In the genomic region with DNA sequence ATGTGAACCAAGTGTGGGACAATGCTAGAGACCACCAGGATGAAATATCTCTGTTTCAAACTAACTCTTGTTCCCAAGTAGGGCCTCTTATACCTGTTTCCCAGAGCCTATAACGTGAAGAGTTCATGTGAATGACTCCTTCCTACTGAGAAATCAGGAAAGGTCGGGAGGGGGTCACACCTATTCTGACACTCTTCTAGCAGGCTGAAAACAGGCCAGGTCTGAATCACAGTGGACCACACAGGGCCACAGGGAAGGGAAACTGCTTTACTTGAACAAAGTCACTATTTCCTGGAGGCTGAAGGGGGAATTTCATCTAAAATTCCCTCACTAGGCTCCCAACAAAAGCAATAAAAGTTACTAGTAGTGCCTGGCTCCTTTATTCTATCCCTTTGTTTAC, we compare ENCODE assay signal across 24 cellular contexts.
"Had no signal": no experiment of that assay in that cellular context is flagged by ENCODE, and none has a peak within 500 bp of the region (broad histone marks: within the 10 kb centered on the region; RNA-seq: fewer than 3 reads in every experiment).

No MANE protein-coding gene starts in this region.

- H3K9me3 ChIP-seq: adrenal gland, MG63 had no signal

- H3K4me3 ChIP-seq: adrenal gland, MG63 had no signal

- H3K4me3 Mint-ChIP-seq: activated CD4-positive, alpha-beta memory T cell treated with anti-CD3 and anti-CD28 coated beads for 36 hours; activated CD4-positive, alpha-beta T cell treated with anti-CD3 and anti-CD28 coated beads, Interleukin-2, amount 10 ng/mL, durations not matched to agents 7 days and 5 days; activated naive CD8-positive, alpha-beta T cell treated with anti-CD3 and anti-CD28 coated beads, Interleukin-2, amount 10 ng/mL, durations not matched to agents 7 days and 5 days; activated T-helper 17 cell treated with anti-CD3 and anti-CD28 coated beads, Interleukin-2, amount 50 U/mL, for 72 hours; T-helper 17 cell had no signal

- DNase-seq: activated CD4-positive, alpha-beta memory T cell treated with anti-CD3 and anti-CD28 coated beads for 36 hours; activated CD4-positive, alpha-beta T cell treated with anti-CD3 and anti-CD28 coated beads, Interleukin-2, amount 10 ng/mL, durations not matched to agents 7 days and 5 days; activated CD4-positive, CD25-positive, alpha-beta regulatory T cell; activated gamma-delta T cell treated with Interleukin-2 at 50 U/mL for 16 hours; activated naive CD4-positive, alpha-beta T cell treated with anti-CD3 and anti-CD28 coated beads, Interleukin-2, amount 50 U/mL, for 16 hours; activated naive CD8-positive, alpha-beta T cell treated with anti-CD3 and anti-CD28 coated beads, Interleukin-2, amount 10 ng/mL, durations not matched to agents 7 days and 5 days; activated T-cell treated with anti-CD3 and anti-CD28 coated beads for 4 hours; activated T-cell treated with anti-CD3 and anti-CD28 coated beads, Interleukin-2, amount 50 U/mL, for 48 hours; adrenal gland; anterior cingulate cortex; MG63; MV-4-11; NCI-H1092 treated with DMSO at 0.1 percent for 48 hours; NCI-H1417 treated with DMSO at 0.1 percent for 48 hours; NCI-H1694 treated with DMSO at 0.1 percent for 48 hours; NCI-H2029 treated with DMSO at 0.1 percent for 48 hours; NCI-H345; NCI-H510A; NCI-H526 treated with DMSO at 0.1 percent for 48 hours; NCI-H82; SIG-M5; T-helper 17 cell; T-helper 9 cell had no signal

- H3K36me3 Mint-ChIP-seq: activated CD4-positive, alpha-beta memory T cell treated with anti-CD3 and anti-CD28 coated beads for 36 hours; activated naive CD8-positive, alpha-beta T cell treated with anti-CD3 and anti-CD28 coated beads, Interleukin-2, amount 10 ng/mL, durations not matched to agents 7 days and 5 days had no signal

- H3K4me1 Mint-ChIP-seq: activated CD4-positive, alpha-beta T cell treated with anti-CD3 and anti-CD28 coated beads, Interleukin-2, amount 10 ng/mL, durations not matched to agents 7 days and 5 days; activated naive CD8-positive, alpha-beta T cell treated with anti-CD3 and anti-CD28 coated beads, Interleukin-2, amount 10 ng/mL, durations not matched to agents 7 days and 5 days; activated T-helper 17 cell treated with anti-CD3 and anti-CD28 coated beads, Interleukin-2, amount 50 U/mL, for 72 hours; T-helper 17 cell had no signal

- H3K27ac ChIP-seq: adrenal gland had no signal

- H3K36me3 ChIP-seq: adrenal gland, MG63 had no signal

- H3K27me3 ChIP-seq: adrenal gland, MG63 had no signal

- H3K4me1 ChIP-seq: adrenal gland had no signal

- H3K9me3 Mint-ChIP-seq: activated CD4-positive, alpha-beta T cell treated with anti-CD3 and anti-CD28 coated beads, Interleukin-2, amount 10 ng/mL, durations not matched to agents 7 days and 5 days; activated naive CD8-positive, alpha-beta T cell treated with anti-CD3 and anti-CD28 coated beads, Interleukin-2, amount 10 ng/mL, durations not matched to agents 7 days and 5 days had no signal

- H3K27me3 Mint-ChIP-seq: activated CD4-positive, alpha-beta memory T cell treated with anti-CD3 and anti-CD28 coated beads for 36 hours; activated CD4-positive, alpha-beta T cell treated with anti-CD3 and anti-CD28 coated beads, Interleukin-2, amount 10 ng/mL, durations not matched to agents 7 days and 5 days; activated naive CD8-positive, alpha-beta T cell treated with anti-CD3 and anti-CD28 coated beads, Interleukin-2, amount 10 ng/mL, durations not matched to agents 7 days and 5 days; activated T-helper 17 cell treated with anti-CD3 and anti-CD28 coated beads, Interleukin-2, amount 50 U/mL, for 72 hours; T-helper 17 cell had no signal

- H3K27ac Mint-ChIP-seq: activated CD4-positive, alpha-beta memory T cell treated with anti-CD3 and anti-CD28 coated beads for 36 hours; activated CD4-positive, alpha-beta T cell treated with anti-CD3 and anti-CD28 coated beads, Interleukin-2, amount 10 ng/mL, durations not matched to agents 7 days and 5 days; activated naive CD8-positive, alpha-beta T cell treated with anti-CD3 and anti-CD28 coated beads, Interleukin-2, amount 10 ng/mL, durations not matched to agents 7 days and 5 days; activated T-helper 17 cell treated with anti-CD3 and anti-CD28 coated beads, Interleukin-2, amount 50 U/mL, for 72 hours; T-helper 17 cell had no signal

- ATAC-seq: activated T-helper 17 cell treated with anti-CD3 and anti-CD28 coated beads, Interleukin-2, amount 50 U/mL, for 72 hours; T-helper 17 cell had no signal
